ENCODE assay signal across 8 cellular contexts in genomic region chr2:8457620-8458255, GRCh38.
DNase-seq lines count a peak whose midpoint lies in the region; ATAC-seq and TF ChIP-seq lines count a peak whose summit lies in the region.
"Had no signal": no experiment of that assay in that cellular context is flagged by ENCODE, and none has a peak within 500 bp of the region (broad histone marks: within the 10 kb centered on the region; RNA-seq: fewer than 3 reads in every experiment).

No MANE protein-coding gene starts in this region.

- ATAC-seq in GM21717 (IDR thresholded peaks at IDR 0.05; ENCODE audit: unreplicated experiment) (no peak), GM21786 (IDR thresholded peaks at IDR 0.05; ENCODE audit: unreplicated experiment) (no peak)

- peak overlapping the region; percentile 59 for H3K4me3 Mint-ChIP-seq in progenitor cell of endocrine pancreas (ENCODE audit: low read depth)

- H3K36me3 Mint-ChIP-seq in progenitor cell of endocrine pancreas (ENCODE audit: insufficient read depth), result peaks cover 1% of the 10 kb centered on the region

- peak overlapping the region; percentile 82 for H3K27ac Mint-ChIP-seq in progenitor cell of endocrine pancreas

- H3K9me3 Mint-ChIP-seq in progenitor cell of endocrine pancreas (ENCODE audit: low read depth), result no peaks in the 10 kb centered on the region

- DNase-seq in GM20000 (ENCODE audit: low spot score) (peak; percentile 45), NCI-H345 (lab: John Stamatoyannopoulos, UW) (peak; percentile 71), progenitor cell of endocrine pancreas (ENCODE audit: low spot score, unreplicated experiment) (no peak), SK-N-DZ (ENCODE audit: low spot score) (no peak)
- peak; percentile 44 for DNase-seq in central memory CD4-positive, alpha-beta T cell
- DNase-seq: mammary epithelial cell had no signal

- H3K27me3 Mint-ChIP-seq in progenitor cell of endocrine pancreas, result peaks cover 16% of the 10 kb centered on the region

- TF ChIP-seq CTCF in GM20000 (IDR thresholded peaks at IDR 0.05; ENCODE audit: extremely low read depth, missing control alignments) (no peak), progenitor cell of endocrine pancreas (IDR thresholded peaks at IDR 0.05; ENCODE audit: unreplicated experiment) (no peak)

- H3K4me1 Mint-ChIP-seq in progenitor cell of endocrine pancreas (ENCODE audit: low read depth), result peaks cover 39% of the 10 kb centered on the region

Comparison
In these comparisons a context has a peak if more than half of its experiments do, and no peak if none do; other contexts are left out.
1. DNase-seq: peak in GM20000 (single experiment), NCI-H345 (single experiment) and central memory CD4-positive, alpha-beta T cell (single experiment); none in progenitor cell of endocrine pancreas (single experiment) and SK-N-DZ (single experiment).